ENCODE assay signal across 8 cellular contexts in the genomic region with DNA sequence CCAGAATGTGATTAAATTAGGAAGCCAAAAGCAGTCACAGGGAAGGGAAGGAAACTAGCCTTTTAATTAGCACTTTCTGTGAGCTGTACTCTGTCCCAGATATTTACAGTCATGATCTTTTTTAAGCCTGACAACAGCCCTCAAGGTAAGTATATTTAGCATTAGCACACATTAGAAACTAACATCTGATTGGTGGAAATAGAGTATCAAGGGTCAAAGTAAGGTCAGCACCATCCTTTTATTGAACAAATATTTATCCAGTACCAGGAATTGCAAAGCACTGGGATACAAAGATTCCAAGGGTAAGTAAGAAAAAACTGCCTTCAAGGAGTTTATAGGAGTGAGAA. TPM values are rescaled to one million over a fixed set of nuclear protein-coding genes. Genes with fewer than 3 reads are reported as not detected.
DNase-seq lines count a peak whose midpoint lies in the region; ATAC-seq and TF ChIP-seq lines count a peak whose summit lies in the region.

No MANE protein-coding gene starts in this region.

- TF ChIP-seq CTCF in GM12864 (IDR thresholded peaks at IDR 0.05; ENCODE audit: low read depth, low read length, missing control alignments) (no peak), HEK293 (tag by site-specific recombination; IDR thresholded peaks at IDR 0.05) (no peak), WERI-Rb-1 (IDR thresholded peaks at IDR 0.05; ENCODE audit: low read depth, low read length) (no peak), transverse colon (IDR thresholded peaks at IDR 0.05) (no peak)

- POLR2A ChIA-PET in HEK293 (lab: Yijun Ruan, JAX): no interaction called here

- in situ Hi-C loops in transverse colon (cut with MboI; ENCODE audit: low pct_ligation_motif_present in 1 of 4, low pct_unique_long_range_greater_than_20kb in 1 of 4, low sequenced_read_pairs in 3 of 4): no loop called here

- CTCF ChIA-PET in HEK293 (lab: Yijun Ruan, JAX): interaction anchor here (0.6 kb wide), 1 partner anchor 446 kb away, joined by 3 read pairs; no protein-coding TSS in a partner anchor

- H3K27ac ChIP-seq in HEK293 (ENCODE audit: extremely low read depth, low read depth, low read length) (peak overlapping the region; percentile 48), WERI-Rb-1 (peak overlapping the region; percentile 48; the same call in 1 of the 2 replicates), transverse colon (peak overlapping the region; percentile 76 to 82 (median 79))

- peaks cover 6% of the 10 kb centered on the region for H3K4me1 ChIP-seq in HEK293 (ENCODE audit: control insufficient read depth, insufficient read depth, low read length)
- H3K4me1 ChIP-seq in transverse colon: peaks cover 0 to 17% (median 8%) of the 10 kb centered on the region in 4 donors

- no peaks in the 10 kb centered on the region for H3K27me3 ChIP-seq in WERI-Rb-1 (ENCODE audit: insufficient read depth, low read depth, severe bottlenecking)
- no peaks in the 10 kb centered on the region for H3K27me3 ChIP-seq in transverse colon

- DNase-seq in GM12864 (ENCODE audit: low read depth): no peak
- no peak for DNase-seq in WERI-Rb-1
- DNase-seq in transverse colon: no peak
- no peak for DNase-seq in GM19238 (ENCODE audit: insufficient read length, low spot score)
- no peak for DNase-seq in sciatic nerve (ENCODE audit: low spot score)

- no peak for TF ChIP-seq POLR2A in transverse colon (IDR thresholded peaks at IDR 0.05)

- H3K4me3 ChIP-seq in GM12864 (ENCODE audit: low read depth, low read length) (peak overlapping the region; percentile 50; the same call in 1 of the 2 replicates), HEK293 (ENCODE audit: low read depth, low read length) (no peak overlapping the region), WERI-Rb-1 (ENCODE audit: low read depth, low read length) (no peak overlapping the region), iPS-18c (ENCODE audit: insufficient read depth, low read depth, low read length) (peak overlapping the region; percentile 50), transverse colon (peak overlapping the region in 3 of 4 donors; percentile 27 to 45 (median 34))

- ATAC-seq in HG02588 (IDR thresholded peaks at IDR 0.05; ENCODE audit: unreplicated experiment) (no peak), sciatic nerve (no peak)

- H3K36me3 ChIP-seq in HEK293 (ENCODE audit: control insufficient read depth in 2 of 2, insufficient read depth in 1 of 2, low read length in 2 of 2) (no peaks in the 10 kb centered on the region), WERI-Rb-1 (peaks cover 16% of the 10 kb centered on the region), transverse colon (no peaks in the 10 kb centered on the region)

- intact Hi-C loops in transverse colon (cut with DNase I; ENCODE audit: low total_unique reads): no loop called here
- intact Hi-C loops in sciatic nerve (cut with DNase I): no loop called here

- H3K9me3 ChIP-seq in HEK293 (ENCODE audit: control insufficient read depth, insufficient read depth, low read depth, low read length): no peaks in the 10 kb centered on the region
- H3K9me3 ChIP-seq in WERI-Rb-1 (ENCODE audit: severe bottlenecking): no peaks in the 10 kb centered on the region
- H3K9me3 ChIP-seq in iPS-18c (ENCODE audit: control insufficient read depth, insufficient read depth, low read length): no peaks in the 10 kb centered on the region
- no peaks in the 10 kb centered on the region for H3K9me3 ChIP-seq in transverse colon

- no peak for TF ChIP-seq EP300 in transverse colon (IDR thresholded peaks at IDR 0.05; ENCODE audit: low read depth)

TF ChIP-seq in HEK293, 187 proteins besides CTCF, POLR2A, EP300 and RAD21:
- TF ChIP-seq INSM2 (tag by site-specific recombination; IDR thresholded peaks at IDR 0.05) (0 out of 2 replicates have a peak, but pooled peaks have one; percentile 39), ZNF664 (tag by site-specific recombination; IDR thresholded peaks at IDR 0.05) (peak; percentile 49; the same call in 1 of the 2 replicates), TSHZ1 (tag by site-specific recombination; IDR thresholded peaks at IDR 0.05; ENCODE audit: borderline replicate concordance) (no peak)

RNA-seq across cellular contexts. Expression of gene RPGRIP1, which starts 28.2 kb away (rescaled TPM):
- total RNA-seq in transverse colon: under 1 TPM in 2 of 4 donors, not detected in 2; 0.27 to 0.48 TPM
- 0.45 TPM for total RNA-seq in sciatic nerve

RNA-seq across cellular contexts. Expression of gene HNRNPC, which starts 38.9 kb away (rescaled TPM):
- total RNA-seq in transverse colon (100 to 1,000 TPM; 192 to 343 (median 212) TPM), sciatic nerve (395 TPM)

Comparison
In these comparisons a context has a peak if more than half of its experiments do, and no peak if none do; other contexts are left out.
1. H3K4me3 ChIP-seq: peak in GM12864 (single experiment), iPS-18c (single experiment) and transverse colon (3 of 4); none in HEK293 (single experiment) and WERI-Rb-1 (single experiment).
2. Peak in every context shown above with its lines, with median percentiles within 50 percentile points of each other: H3K27ac ChIP-seq.